Comparison of ENCODE assay signal across 8 cellular contexts in genomic region chr20:8399963-8400362, GRCh38.
DNase-seq lines count a peak whose midpoint lies in the region; ATAC-seq and TF ChIP-seq lines count a peak whose summit lies in the region.

No MANE protein-coding gene starts in this region.

- no peaks in the 10 kb centered on the region for H3K9me3 ChIP-seq in uterus

- ATAC-seq in GM21367 (IDR thresholded peaks at IDR 0.05; ENCODE audit: unreplicated experiment) (peak; percentile 99), HG03432 (IDR thresholded peaks at IDR 0.05; ENCODE audit: unreplicated experiment) (peak; percentile 99)
- ATAC-seq in activated CD8-positive, alpha-beta T cell treated with anti-CD3 and anti-CD28 coated beads, Interleukin-2, amount 10 ng/mL, durations not matched to agents 7 days and 5 days: peak; percentile 49

- peaks cover 8% of the 10 kb centered on the region for H3K4me1 Mint-ChIP-seq in activated CD8-positive, alpha-beta T cell treated with anti-CD3 and anti-CD28 coated beads, Interleukin-2, amount 10 ng/mL, durations not matched to agents 7 days and 5 days (ENCODE audit: low read depth)
- peaks cover 8% of the 10 kb centered on the region for H3K4me1 Mint-ChIP-seq in activated CD4-positive, alpha-beta memory T cell treated with anti-CD3 and anti-CD28 coated beads, Interleukin-2, amount 10 ng/mL, durations not matched to agents 7 days and 5 days

- H3K27ac Mint-ChIP-seq in activated CD8-positive, alpha-beta T cell treated with anti-CD3 and anti-CD28 coated beads, Interleukin-2, amount 10 ng/mL, durations not matched to agents 7 days and 5 days: no peak overlapping the region
- no peak overlapping the region for H3K27ac Mint-ChIP-seq in activated CD4-positive, alpha-beta memory T cell treated with anti-CD3 and anti-CD28 coated beads, Interleukin-2, amount 10 ng/mL, durations not matched to agents 7 days and 5 days

- H3K4me1 ChIP-seq in uterus: no peaks in the 10 kb centered on the region

- H3K27me3 ChIP-seq in uterus: no peaks in the 10 kb centered on the region

- H3K36me3 Mint-ChIP-seq in activated CD8-positive, alpha-beta T cell treated with anti-CD3 and anti-CD28 coated beads, Interleukin-2, amount 10 ng/mL, durations not matched to agents 7 days and 5 days (ENCODE audit: low read depth): no peaks in the 10 kb centered on the region
- no peaks in the 10 kb centered on the region for H3K36me3 Mint-ChIP-seq in activated CD4-positive, alpha-beta memory T cell treated with anti-CD3 and anti-CD28 coated beads, Interleukin-2, amount 10 ng/mL, durations not matched to agents 7 days and 5 days (ENCODE audit: low read depth)

- CTCF ChIA-PET in activated CD8-positive, alpha-beta T cell treated with anti-CD3 and anti-CD28 coated beads, Interleukin-2, amount 10 ng/mL, durations not matched to agents 7 days and 5 days (lab: Charles Lee): interaction anchor here (1.0 kb wide), 1 partner anchor 9 kb away, joined by 3 read pairs; no protein-coding TSS in a partner anchor
- CTCF ChIA-PET in activated CD4-positive, alpha-beta memory T cell treated with anti-CD3 and anti-CD28 coated beads, Interleukin-2, amount 10 ng/mL, durations not matched to agents 7 days and 5 days (lab: Charles Lee): interaction anchor here (1.8 kb wide), 1 partner anchor 10 kb away, joined by 3 read pairs; no protein-coding TSS in a partner anchor

- no peaks in the 10 kb centered on the region for H3K9me3 Mint-ChIP-seq in activated CD8-positive, alpha-beta T cell treated with anti-CD3 and anti-CD28 coated beads, Interleukin-2, amount 10 ng/mL, durations not matched to agents 7 days and 5 days (ENCODE audit: insufficient read depth)
- H3K9me3 Mint-ChIP-seq in activated CD4-positive, alpha-beta memory T cell treated with anti-CD3 and anti-CD28 coated beads, Interleukin-2, amount 10 ng/mL, durations not matched to agents 7 days and 5 days: no peaks in the 10 kb centered on the region

- H3K4me3 ChIP-seq in GM12865 (ENCODE audit: low read depth, low read length) (no peak overlapping the region), uterus (no peak overlapping the region)

- peaks cover 4% of the 10 kb centered on the region for H3K27me3 Mint-ChIP-seq in activated CD8-positive, alpha-beta T cell treated with anti-CD3 and anti-CD28 coated beads, Interleukin-2, amount 10 ng/mL, durations not matched to agents 7 days and 5 days (ENCODE audit: low read depth)
- H3K27me3 Mint-ChIP-seq in activated CD4-positive, alpha-beta memory T cell treated with anti-CD3 and anti-CD28 coated beads, Interleukin-2, amount 10 ng/mL, durations not matched to agents 7 days and 5 days: no peaks in the 10 kb centered on the region

- H3K27ac ChIP-seq in uterus: no peak overlapping the region

- no peak for TF ChIP-seq CTCF in GM12865 (IDR thresholded peaks at IDR 0.05; ENCODE audit: insufficient read depth, low read depth, low read length, missing control alignments)
- TF ChIP-seq CTCF in uterus (IDR thresholded peaks at IDR 0.05): no peak

- no peaks in the 10 kb centered on the region for H3K36me3 ChIP-seq in uterus

- intact Hi-C loops in uterus (cut with DNase I; ENCODE audit: low total_unique reads): loop anchor here (10.0 kb wide), 1 partner anchor 355 kb away; no protein-coding TSS in a partner anchor

- TF ChIP-seq POLR2A in uterus (IDR thresholded peaks at IDR 0.05): no peak

- DNase-seq in GM12865 (ENCODE audit: low read depth): peak; percentile 84
- no peak for DNase-seq in activated CD8-positive, alpha-beta T cell treated with anti-CD3 and anti-CD28 coated beads, Interleukin-2, amount 10 ng/mL, durations not matched to agents 7 days and 5 days
- no peak for DNase-seq in activated CD4-positive, alpha-beta memory T cell treated with anti-CD3 and anti-CD28 coated beads, Interleukin-2, amount 10 ng/mL, durations not matched to agents 7 days and 5 days
- DNase-seq in uterus: no peak
- DNase-seq in stimulated activated CD4-positive, alpha-beta T cell treated with anti-CD3 and anti-CD28 coated beads, Interleukin-2, amount 100 ng/mL, for 24 hours: no peak
- DNase-seq in NCI-H128 (lab: John Stamatoyannopoulos, UW; ENCODE audit: unreplicated experiment): no peak

- POLR2A ChIA-PET in activated CD8-positive, alpha-beta T cell treated with anti-CD3 and anti-CD28 coated beads, Interleukin-2, amount 10 ng/mL, durations not matched to agents 7 days and 5 days (lab: Charles Lee): no interaction called here
- POLR2A ChIA-PET in activated CD4-positive, alpha-beta memory T cell treated with anti-CD3 and anti-CD28 coated beads, Interleukin-2, amount 10 ng/mL, durations not matched to agents 7 days and 5 days (lab: Charles Lee): no interaction called here

- H3K4me3 Mint-ChIP-seq in activated CD8-positive, alpha-beta T cell treated with anti-CD3 and anti-CD28 coated beads, Interleukin-2, amount 10 ng/mL, durations not matched to agents 7 days and 5 days: no peak overlapping the region
- no peak overlapping the region for H3K4me3 Mint-ChIP-seq in activated CD4-positive, alpha-beta memory T cell treated with anti-CD3 and anti-CD28 coated beads, Interleukin-2, amount 10 ng/mL, durations not matched to agents 7 days and 5 days

Comparison
In these comparisons a context has a peak if more than half of its experiments do, and no peak if none do; other contexts are left out.
1. ATAC-seq: peak in every context shown above with its lines; median percentile 99 in GM21367; 99 in HG03432; 49 in activated CD8-positive, alpha-beta T cell treated with anti-CD3 and anti-CD28 coated beads, Interleukin-2, amount 10 ng/mL, durations not matched to agents 7 days and 5 days.